12 cellular contexts compared by ENCODE assay signal in the genomic region with DNA sequence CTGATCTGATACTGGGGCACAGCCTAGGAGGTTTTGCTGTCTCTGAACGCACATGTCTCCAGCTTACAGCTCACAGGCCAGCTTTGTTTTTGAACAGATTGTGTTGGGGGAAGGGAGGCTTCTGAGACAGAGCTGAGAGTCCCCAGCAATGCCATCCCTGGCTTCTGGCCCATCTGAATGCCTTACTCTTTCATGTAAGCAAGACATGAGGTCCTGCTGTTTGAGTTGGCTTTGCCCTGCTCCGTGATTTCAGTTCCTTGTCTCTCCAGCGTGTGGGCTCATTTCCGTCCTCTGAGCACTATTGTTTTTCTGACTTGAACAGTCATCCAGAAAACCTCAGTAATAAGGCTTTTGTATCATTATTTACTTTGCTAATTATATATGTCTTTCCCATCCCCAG.
A peak's percentile ranks its signal among the peaks of the same experiment; 100 is the strongest.
DNase-seq lines count a peak whose midpoint lies in the region; ATAC-seq, FAIRE-seq and TF ChIP-seq lines count a peak whose summit lies in the region.
"Had no signal": no experiment of that assay in that cellular context is flagged by ENCODE, and none has a peak within 500 bp of the region (broad histone marks: within the 10 kb centered on the region; RNA-seq: fewer than 3 reads in every experiment).

No MANE protein-coding gene starts in this region.

- H3K9me3 ChIP-seq in GM12878 (replicated peaks; ENCODE audit: control insufficient read depth, insufficient read depth, low read length) (no peaks in the 10 kb centered on the region), upper lobe of right lung (no peaks in the 10 kb centered on the region)

- H3K18ac ChIP-seq in mesendoderm (ENCODE audit: low read length), result no peak overlapping the region

- no peak overlapping the region for H3K4me2 ChIP-seq in GM12878 (ENCODE audit: control insufficient read depth, insufficient read depth)
- no peak overlapping the region for H3K4me2 ChIP-seq in mesendoderm (ENCODE audit: low read length)

- CTCF ChIA-PET in GM12878 (lab: Yijun Ruan, JAX), result no interaction called here

- TF ChIP-seq POLR2A in GM12878 (IDR thresholded peaks at IDR 0.05; ENCODE audit: low read depth, low read length), result no peak

- peaks cover 0 to 2% (median 0%) of the 10 kb centered on the region in 7 donors for H3K9me3 Mint-ChIP-seq in CD14-positive monocyte
- H3K9me3 Mint-ChIP-seq: central memory CD8-positive, alpha-beta T cell; natural killer cell had no signal

- H4K5ac ChIP-seq in mesendoderm (ENCODE audit: low read length), result no peak overlapping the region

- 4% methylated on average over 4 of the region's 4 CpGs for WGBS in GM12878 (ENCODE audit: insufficient coverage, insufficient replicate concordance, low lambda C conversion rate, missing lambda C conversion rate)
- WGBS in mesendoderm (ENCODE audit: extremely low coverage, insufficient coverage, low lambda C conversion rate), result no CpG with 5 or more reads among the region's 4 CpGs

- no peak overlapping the region for H2BK120ac ChIP-seq in mesendoderm (ENCODE audit: low read depth, low read length)

- no peaks in the 10 kb centered on the region for H3K4me1 Mint-ChIP-seq in CD14-positive monocyte
- H3K4me1 Mint-ChIP-seq: CD8-positive, alpha-beta memory T cell; central memory CD8-positive, alpha-beta T cell; natural killer cell had no signal

- FAIRE-seq in GM12878 (lab: Jason Lieb, UNC), result no peak
- FAIRE-seq: kidney had no signal

- H2AFZ ChIP-seq in GM12878 (ENCODE audit: control insufficient read depth, low read depth, low read length), result no peak overlapping the region

- no TSS peak for BruUV-seq in GM12878 (replicated peaks; lab: Mats Ljungman, UMichigan)

- no peak overlapping the region for H3K27ac Mint-ChIP-seq in CD14-positive monocyte
- H3K27ac Mint-ChIP-seq: CD8-positive, alpha-beta memory T cell; natural killer cell had no signal

- H3K4me3 ChIP-seq in GM12878, result no peak overlapping the region
- no peak overlapping the region for H3K4me3 ChIP-seq in upper lobe of right lung
- H3K4me3 ChIP-seq in mesendoderm (ENCODE audit: low read length), result no peak overlapping the region

- H3K79me2 ChIP-seq in GM12878 (ENCODE audit: control insufficient read depth, insufficient read depth, low read length) (no peaks in the 10 kb centered on the region), mesendoderm (ENCODE audit: control insufficient read depth, insufficient read depth, low read length) (no peaks in the 10 kb centered on the region)

- no peak overlapping the region for H2BK5ac ChIP-seq in mesendoderm (ENCODE audit: low read length)

- POLR2A ChIA-PET in GM12878 (lab: Charles Lee), result no interaction called here

- no peaks in the 10 kb centered on the region for H3K79me1 ChIP-seq in mesendoderm (ENCODE audit: low read length)

- H3K27ac ChIP-seq in GM12878 (ENCODE audit: control insufficient read depth, insufficient read depth) (no peak overlapping the region), upper lobe of right lung (no peak overlapping the region), mesendoderm (ENCODE audit: low read depth, low read length) (no peak overlapping the region)

- no peak overlapping the region for H3K23ac ChIP-seq in mesendoderm (ENCODE audit: low read length)

- peak; percentile 87 for DNase-seq in NCI-H2171 treated with DMSO at 0.1 percent for 48 hours (lab: John Stamatoyannopoulos, UW)
- no peak for DNase-seq in GM12878 (ENCODE audit: low read depth, low spot score)
- peak; percentile 42 for DNase-seq in retina
- DNase-seq in CD14-positive monocyte (ENCODE audit: low spot score), result no peak
- no peak for DNase-seq in upper lobe of right lung
- no peak for DNase-seq in mesendoderm
- DNase-seq: activated T-cell treated with anti-CD3 and anti-CD28 coated beads, Interleukin-2, amount 50 U/mL, for 1 hour; CD8-positive, alpha-beta memory T cell; kidney; natural killer cell had no signal

- H2BK15ac ChIP-seq in mesendoderm (replicated peaks; ENCODE audit: low read depth), result no peak overlapping the region

- no peak for TF ChIP-seq CTCF in GM12878 (IDR thresholded peaks at IDR 0.05 in 2 of 3, conservative IDR thresholded peaks at IDR 0.05 in 1 of 3; ENCODE audit: control insufficient read depth in 2 of 3, extremely low read depth in 1 of 3, insufficient read depth in 1 of 3, low read depth in 3 of 3, low read length in 3 of 3)
- TF ChIP-seq CTCF in CD14-positive monocyte (IDR thresholded peaks at IDR 0.05), result no peak
- TF ChIP-seq CTCF in upper lobe of right lung (IDR thresholded peaks at IDR 0.05), result no peak

- H3K9ac ChIP-seq in GM12878 (ENCODE audit: control insufficient read depth, insufficient read depth, low read length), result no peak overlapping the region
- no peak overlapping the region for H3K9ac ChIP-seq in mesendoderm (ENCODE audit: low read length)

- H3K27me3 ChIP-seq in GM12878 (replicated peaks in 1 of 2; ENCODE audit: control insufficient read depth in 2 of 2, insufficient read depth in 2 of 2, low read length in 1 of 2), result no peaks in the 10 kb centered on the region; a peak in 1 of 4 replicates
- no peaks in the 10 kb centered on the region for H3K27me3 ChIP-seq in upper lobe of right lung
- H3K27me3 ChIP-seq in mesendoderm (ENCODE audit: insufficient read depth, low read length, poor library complexity), result no peaks in the 10 kb centered on the region

- TF ChIP-seq RAD21 in GM12878 (IDR thresholded peaks at IDR 0.05; ENCODE audit: insufficient read depth, low read depth, low read length), result no peak

- H3K4me1 ChIP-seq in GM12878 (ENCODE audit: control insufficient read depth, insufficient read depth, low read length), result no peaks in the 10 kb centered on the region
- no peaks in the 10 kb centered on the region for H3K4me1 ChIP-seq in upper lobe of right lung
- no peaks in the 10 kb centered on the region for H3K4me1 ChIP-seq in mesendoderm (ENCODE audit: control insufficient read depth, low read depth, low read length)

- no peak overlapping the region for H3K56ac ChIP-seq in mesendoderm (ENCODE audit: low read length)

- no peaks in the 10 kb centered on the region for H3K36me3 Mint-ChIP-seq in CD14-positive monocyte
- H3K36me3 Mint-ChIP-seq: CD8-positive, alpha-beta memory T cell; natural killer cell had no signal

- in situ Hi-C loops in GM12878 (cut with MboI), result no loop called here

- H4K8ac ChIP-seq in mesendoderm (ENCODE audit: low read depth, low read length), result no peak overlapping the region

- SMC1A ChIA-PET in GM12878 (lab: Charles Lee; ENCODE audit: uncharacterized antibody, unreplicated experiment), result no interaction called here

- no peak overlapping the region for H3K4me3 Mint-ChIP-seq in CD14-positive monocyte
- H3K4me3 Mint-ChIP-seq: CD8-positive, alpha-beta memory T cell; central memory CD8-positive, alpha-beta T cell; natural killer cell had no signal

- intact Hi-C loops in GM12878 (cut with micrococcal nuclease; ENCODE audit: unreplicated experiment), result loop anchor here (10.0 kb wide), 1 partner anchor 110 kb away; no protein-coding TSS in a partner anchor
- intact Hi-C loops in CD14-positive monocyte (cut with micrococcal nuclease), result loop anchor here in 1 of 2 donors (5.0 kb wide), 1 partner anchor 43 kb away; no protein-coding TSS in a partner anchor
- intact Hi-C loops in upper lobe of right lung (cut with DNase I), result no loop called here

- ATAC-seq in GM18868 (IDR thresholded peaks at IDR 0.05; ENCODE audit: unreplicated experiment), result peak; percentile 57
- peak; percentile 91 for ATAC-seq in GM12878
- no peak for ATAC-seq in upper lobe of right lung
- ATAC-seq: natural killer cell had no signal

- no peak overlapping the region for H3K4ac ChIP-seq in mesendoderm (ENCODE audit: low read depth, low read length)

- peaks cover 14 to 38% (median 19%) of the 10 kb centered on the region in 3 donors for H3K27me3 Mint-ChIP-seq in CD14-positive monocyte (ENCODE audit: low read depth in 3 of 3)

- TF ChIP-seq EP300 in GM12878 (IDR thresholded peaks at IDR 0.05; ENCODE audit: borderline replicate concordance in 1 of 2, control insufficient read depth in 1 of 2, low read depth in 2 of 2, low read length in 2 of 2), result peak in 1 of 2 experiments; percentile 45; a peak in 1 of 4 replicates

- RAD21 ChIA-PET in GM12878 (lab: Charles Lee; ENCODE audit: unreplicated experiment), result no interaction called here

- H3K36me3 ChIP-seq in GM12878 (ENCODE audit: control insufficient read depth in 2 of 2, insufficient read depth in 2 of 2, low read length in 1 of 2) (no peaks in the 10 kb centered on the region), upper lobe of right lung (no peaks in the 10 kb centered on the region), mesendoderm (ENCODE audit: control insufficient read depth, insufficient read depth, low read length) (no peaks in the 10 kb centered on the region)

- no peaks in the 10 kb centered on the region for H4K20me1 ChIP-seq in GM12878 (ENCODE audit: control insufficient read depth, insufficient read depth)

- no peak overlapping the region for H2AK5ac ChIP-seq in mesendoderm (ENCODE audit: low read length)

TF ChIP-seq in GM12878, 131 proteins besides CTCF, POLR2A, EP300 and RAD21 (continues in another document):
- TF ChIP-seq ZSCAN29 (IDR thresholded peaks at IDR 0.05) (no peak), SPI1 (IDR thresholded peaks at IDR 0.05; ENCODE audit: borderline replicate concordance, insufficient read depth, low read depth, low read length) (peak; percentile 59), SKIL (IDR thresholded peaks at IDR 0.05; ENCODE audit: low read depth, poor library complexity, severe bottlenecking) (no peak), E2F4 (IDR thresholded peaks at IDR 0.05; ENCODE audit: low read depth, low read length) (no peak)

Comparison
In these comparisons a context has a peak if more than half of its experiments do, and no peak if none do; other contexts are left out.
1. DNase-seq: peak in NCI-H2171 treated with DMSO at 0.1 percent for 48 hours (single experiment) and retina (single experiment); none in GM12878 (single experiment), CD14-positive monocyte (single experiment), upper lobe of right lung (single experiment) and mesendoderm (single experiment).